ENCODE assay signal across 8 cellular contexts in the genomic region with DNA sequence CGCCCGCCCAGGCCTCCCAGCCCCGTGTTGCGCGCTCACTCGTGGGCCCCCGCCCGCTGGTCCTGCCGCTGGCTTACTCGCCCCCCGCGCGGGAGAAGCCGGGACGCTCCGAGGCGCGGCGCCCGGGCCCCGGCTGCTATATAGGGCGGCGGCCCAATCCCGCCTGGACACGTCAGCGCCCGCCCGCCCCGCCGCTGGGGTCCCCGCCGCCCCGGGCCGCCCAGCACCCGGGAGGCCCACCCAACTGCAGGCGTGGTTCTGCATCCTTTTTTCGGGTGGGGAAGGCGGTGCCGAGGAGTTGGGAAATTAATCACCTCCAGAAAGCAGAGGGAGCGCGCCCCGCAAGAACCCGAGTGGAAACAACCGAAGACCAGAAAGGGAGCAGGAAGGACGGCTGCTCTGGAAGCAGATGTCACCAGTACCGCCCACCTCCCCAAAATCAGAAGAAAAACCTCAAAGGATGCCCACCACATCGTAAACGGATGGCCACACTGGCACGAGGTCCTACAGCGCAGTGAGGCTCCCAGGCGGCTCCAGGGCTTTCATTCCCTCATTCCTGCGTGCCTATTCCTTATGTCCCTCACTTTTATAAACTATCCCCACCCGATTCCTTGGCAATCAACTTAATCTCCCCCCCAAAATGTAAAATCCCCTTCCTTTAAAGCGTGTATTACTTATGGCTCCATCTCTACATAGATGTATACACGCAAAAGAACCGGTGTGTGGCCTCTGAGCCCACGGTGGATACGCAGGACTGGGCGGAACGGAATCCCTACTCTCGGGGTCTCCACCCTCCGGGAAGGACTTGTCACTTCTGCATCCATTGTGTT. TPM values are rescaled to one million over a fixed set of nuclear protein-coding genes. Genes with fewer than 3 reads are reported as not detected.
DNase-seq lines count a peak whose midpoint lies in the region; ATAC-seq and TF ChIP-seq lines count a peak whose summit lies in the region.

No MANE protein-coding gene starts in this region.

- peak; percentile 81 for DNase-seq in activated effector memory CD4-positive, alpha-beta T cell treated with anti-CD3 and anti-CD28 coated beads, Interleukin-2, amount 50 U/mL, for 16 hours
- DNase-seq in foreskin fibroblast (peak; percentile 80 to 93), neural progenitor cell (ENCODE audit: low spot score) (peak; percentile 73)
- no peak for DNase-seq in activated CD4-positive, CD25-positive, alpha-beta regulatory T cell treated with anti-CD3 and anti-CD28 coated beads, Interleukin-2, amount 50 U/mL, for 72 hours

- H3K4me2 ChIP-seq in OCI-LY3 (ENCODE audit: low read length) (peak overlapping the region; percentile 66), neural progenitor cell (peak overlapping the region; percentile 95)

- peaks cover 38% of the 10 kb centered on the region for H4K20me1 ChIP-seq in OCI-LY3 (ENCODE audit: insufficient read depth, low read length)
- peaks cover 67% of the 10 kb centered on the region for H4K20me1 ChIP-seq in neural progenitor cell (ENCODE audit: low read depth)

- H3K4me1 ChIP-seq in OCI-LY3 (ENCODE audit: low read length): peaks cover 15% of the 10 kb centered on the region
- no peaks in the 10 kb centered on the region for H3K4me1 ChIP-seq in neural progenitor cell

- TF ChIP-seq CTCF in OCI-LY3 (IDR thresholded peaks at IDR 0.05; ENCODE audit: low read depth, low read length) (no peak), foreskin fibroblast (IDR thresholded peaks at IDR 0.05; ENCODE audit: low read depth, low read length) (no peak), neural progenitor cell (IDR thresholded peaks at IDR 0.05) (no peak)

- peaks cover 7% of the 10 kb centered on the region; the same call in 1 of the 2 replicates for H3K9me3 ChIP-seq in OCI-LY3 (ENCODE audit: insufficient read depth, low read length)
- H3K9me3 ChIP-seq in neural progenitor cell (ENCODE audit: low read depth): no peaks in the 10 kb centered on the region

- H3K27ac ChIP-seq in OCI-LY3 (ENCODE audit: low read length) (no peak overlapping the region; the same call in 1 of the 2 replicates), neural progenitor cell (no peak overlapping the region), temporal lobe (ENCODE audit: low read depth, low read length) (peak overlapping the region; percentile 39)

- peak; percentile 43 for ATAC-seq in HG02623 (IDR thresholded peaks at IDR 0.05; ENCODE audit: unreplicated experiment)

- peak; percentile 74 for TF ChIP-seq POLR2A in GM15510 (IDR thresholded peaks at IDR 0.05; ENCODE audit: borderline replicate concordance, extremely low read depth, insufficient read length)

- H3K36me3 ChIP-seq in OCI-LY3 (replicated peaks; ENCODE audit: low read depth, low read length) (peaks cover 23% of the 10 kb centered on the region), neural progenitor cell (no peaks in the 10 kb centered on the region)

- no peak overlapping the region for H2AFZ ChIP-seq in OCI-LY3 (ENCODE audit: low read depth, low read length)
- H2AFZ ChIP-seq in neural progenitor cell (replicated peaks): no peak overlapping the region

- peak overlapping the region; percentile 92 for H3K9ac ChIP-seq in OCI-LY3 (ENCODE audit: low read length)
- no peak overlapping the region for H3K9ac ChIP-seq in neural progenitor cell

- H3K4me1 Mint-ChIP-seq in neural progenitor cell: peaks cover 23% of the 10 kb centered on the region

- H3K27me3 ChIP-seq in OCI-LY3 (ENCODE audit: low read depth, low read length) (no peaks in the 10 kb centered on the region), neural progenitor cell (no peaks in the 10 kb centered on the region)

- H3K79me2 ChIP-seq in OCI-LY3 (ENCODE audit: low read length) (peaks cover 90% of the 10 kb centered on the region), neural progenitor cell (ENCODE audit: low read depth) (peaks cover 96% of the 10 kb centered on the region)

- peaks cover 26% of the 10 kb centered on the region for H3K36me3 Mint-ChIP-seq in neural progenitor cell

- H3K27ac Mint-ChIP-seq in neural progenitor cell: no peak overlapping the region

- peak overlapping the region; percentile 85 for H3K4me3 Mint-ChIP-seq in neural progenitor cell

- H3K9me3 Mint-ChIP-seq in neural progenitor cell: peaks cover 19% of the 10 kb centered on the region

- peaks cover 6% of the 10 kb centered on the region for H3K27me3 Mint-ChIP-seq in neural progenitor cell (ENCODE audit: insufficient read depth, low read depth)

- H3K4me3 ChIP-seq in OCI-LY3 (ENCODE audit: low read length) (peak overlapping the region; percentile 86), foreskin fibroblast (ENCODE audit: low read depth in 1 of 2, low read length in 2 of 2) (peak overlapping the region; percentile 67 to 74), neural progenitor cell (peak overlapping the region; percentile 87)

- peaks cover 23% of the 10 kb centered on the region for H3F3A ChIP-seq in neural progenitor cell (ENCODE audit: low read depth)

RNA-seq across cellular contexts. Expression of gene HDLBP, which starts 42.5 kb away (rescaled TPM):
- total RNA-seq in neural progenitor cell (ENCODE audit: low replicate concordance): 251 and 269 TPM in 2 replicates
- 122 TPM for total RNA-seq in temporal lobe

RNA-seq across cellular contexts. Expression of gene SEPTIN2, which starts 42.8 kb away (rescaled TPM):
- total RNA-seq in neural progenitor cell (ENCODE audit: low replicate concordance) (452 and 632 TPM in 2 replicates), temporal lobe (202 TPM)
